ENCODE assay signal across 8 cellular contexts in genomic region chr11:64851831-64852337, GRCh38. TPM values are rescaled to one million over a fixed set of nuclear protein-coding genes. Genes with fewer than 3 reads are reported as not detected.
A peak's percentile ranks its signal among the peaks of the same experiment; 100 is the strongest.
DNase-seq lines count a peak whose midpoint lies in the region; ATAC-seq and TF ChIP-seq lines count a peak whose summit lies in the region.

No MANE protein-coding gene starts in this region.

- peaks cover 90% of the 10 kb centered on the region for H3K4me1 Mint-ChIP-seq in activated CD4-positive, alpha-beta memory T cell treated with anti-CD3 and anti-CD28 coated beads, Interleukin-2, amount 10 ng/mL, durations not matched to agents 7 days and 5 days
- H3K4me1 Mint-ChIP-seq in naive thymus-derived CD4-positive, alpha-beta T cell: peaks cover 55 to 96% (median 85%) of the 10 kb centered on the region in 7 donors

- peak overlapping the region; percentile 19 for H3K4me3 Mint-ChIP-seq in activated CD4-positive, alpha-beta memory T cell treated with anti-CD3 and anti-CD28 coated beads, Interleukin-2, amount 10 ng/mL, durations not matched to agents 7 days and 5 days
- H3K4me3 Mint-ChIP-seq in naive thymus-derived CD4-positive, alpha-beta T cell: peak overlapping the region; percentile 49 to 84 (median 66)

- intact Hi-C loops in naive thymus-derived CD4-positive, alpha-beta T cell (cut with micrococcal nuclease): loop anchor here in 1 of 2 donors (1.0 kb wide), 2 partner anchors 7 to 17 kb away; no protein-coding TSS in a partner anchor
- intact Hi-C loops in adrenal gland (cut with DNase I): no loop called here

- H3K27me3 ChIP-seq in GM06990 (replicated peaks; ENCODE audit: control insufficient read depth, insufficient read depth, low read length): no peaks in the 10 kb centered on the region
- H3K27me3 ChIP-seq in naive thymus-derived CD4-positive, alpha-beta T cell (ENCODE audit: control insufficient read depth in 2 of 2, insufficient read depth in 2 of 2, low read length in 2 of 2): no peaks in the 10 kb centered on the region
- H3K27me3 ChIP-seq in adrenal gland: no peaks in the 10 kb centered on the region

- TF ChIP-seq CTCF in GM06990 (IDR thresholded peaks at IDR 0.05; ENCODE audit: insufficient read depth, low read length, poor library complexity, severe bottlenecking): no peak
- no peak for TF ChIP-seq CTCF in adrenal gland (IDR thresholded peaks at IDR 0.05)

- CTCF ChIA-PET in activated CD4-positive, alpha-beta memory T cell treated with anti-CD3 and anti-CD28 coated beads, Interleukin-2, amount 10 ng/mL, durations not matched to agents 7 days and 5 days (lab: Charles Lee): interaction anchor here (30.8 kb wide), 1 partner anchor 35 kb away, joined by 957 read pairs; the partner anchor contains the start of gene EHD1
- CTCF ChIA-PET in naive thymus-derived CD4-positive, alpha-beta T cell (lab: Charles Lee): interaction anchor here (11.9 to 29.8 kb wide), 2 partner anchors 12 to 34 kb away, joined by 280 to 945 read pairs; partner anchors contain the start of gene EHD1

- WGBS in adrenal gland, 4 donors: 83 to 89% (median 87%) methylated on average over 7 to 8 of the region's 8 CpGs

- DNase-seq in GM06990 (ENCODE audit: extremely low read depth, insufficient read length) (peak; percentile 70), GF-D8 (lab: John Stamatoyannopoulos, UW) (no peak), DMS53 (lab: John Stamatoyannopoulos, UW) (no peak), adrenal gland (no peak)
- DNase-seq in activated CD4-positive, alpha-beta memory T cell treated with anti-CD3 and anti-CD28 coated beads, Interleukin-2, amount 10 ng/mL, durations not matched to agents 7 days and 5 days: no peak
- DNase-seq in naive thymus-derived CD4-positive, alpha-beta T cell: no peak

- ATAC-seq in GM21526 (IDR thresholded peaks at IDR 0.05; ENCODE audit: low FRiP score, unreplicated experiment) (peak; percentile 8), HG03442 (IDR thresholded peaks at IDR 0.05; ENCODE audit: unreplicated experiment) (no peak)
- no peak for ATAC-seq in naive thymus-derived CD4-positive, alpha-beta T cell

- no peaks in the 10 kb centered on the region for H3K27me3 Mint-ChIP-seq in activated CD4-positive, alpha-beta memory T cell treated with anti-CD3 and anti-CD28 coated beads, Interleukin-2, amount 10 ng/mL, durations not matched to agents 7 days and 5 days
- no peaks in the 10 kb centered on the region for H3K27me3 Mint-ChIP-seq in naive thymus-derived CD4-positive, alpha-beta T cell

- H3K9me3 Mint-ChIP-seq in activated CD4-positive, alpha-beta memory T cell treated with anti-CD3 and anti-CD28 coated beads, Interleukin-2, amount 10 ng/mL, durations not matched to agents 7 days and 5 days: no peaks in the 10 kb centered on the region
- H3K9me3 Mint-ChIP-seq in naive thymus-derived CD4-positive, alpha-beta T cell: no peaks in the 10 kb centered on the region

- peaks cover 86 to 94% of the 10 kb centered on the region in 2 donors for H3K4me1 ChIP-seq in naive thymus-derived CD4-positive, alpha-beta T cell (ENCODE audit: control insufficient read depth in 2 of 2, insufficient read depth in 2 of 2, low read length in 2 of 2)
- H3K4me1 ChIP-seq in adrenal gland (replicated peaks in 1 of 2): peaks cover 31 to 34% of the 10 kb centered on the region in 2 donors

- H3K36me3 ChIP-seq in GM06990 (ENCODE audit: control insufficient read depth, insufficient read depth, low read length) (peaks cover 37% of the 10 kb centered on the region), adrenal gland (replicated peaks in 1 of 2) (peaks cover 0 to 17% of the 10 kb centered on the region in 2 donors)
- peaks cover 9 to 44% (median 13%) of the 10 kb centered on the region in 3 experiments for H3K36me3 ChIP-seq in naive thymus-derived CD4-positive, alpha-beta T cell (ENCODE audit: control insufficient read depth in 2 of 3, insufficient read depth in 3 of 3, low read length in 3 of 3)

- peaks cover 54% of the 10 kb centered on the region for H3K36me3 Mint-ChIP-seq in activated CD4-positive, alpha-beta memory T cell treated with anti-CD3 and anti-CD28 coated beads, Interleukin-2, amount 10 ng/mL, durations not matched to agents 7 days and 5 days (ENCODE audit: low read depth)
- H3K36me3 Mint-ChIP-seq in naive thymus-derived CD4-positive, alpha-beta T cell: peaks cover 0 to 26% (median 10%) of the 10 kb centered on the region in 5 donors

- H3K27ac ChIP-seq in naive thymus-derived CD4-positive, alpha-beta T cell (ENCODE audit: low read depth, low read length): peak overlapping the region; percentile 75
- no peak overlapping the region for H3K27ac ChIP-seq in adrenal gland

- peak overlapping the region; percentile 86 for H3K27ac Mint-ChIP-seq in activated CD4-positive, alpha-beta memory T cell treated with anti-CD3 and anti-CD28 coated beads, Interleukin-2, amount 10 ng/mL, durations not matched to agents 7 days and 5 days
- peak overlapping the region; percentile 84 to 95 (median 90) for H3K27ac Mint-ChIP-seq in naive thymus-derived CD4-positive, alpha-beta T cell

- TF ChIP-seq POLR2A in adrenal gland (IDR thresholded peaks at IDR 0.05): no peak

- H3K4me3 ChIP-seq in GM06990 (replicated peaks; ENCODE audit: low read depth, low read length): no peak overlapping the region
- peak overlapping the region; percentile 13 for H3K4me3 ChIP-seq in naive thymus-derived CD4-positive, alpha-beta T cell (ENCODE audit: low read length)
- no peak overlapping the region for H3K4me3 ChIP-seq in adrenal gland

- no peaks in the 10 kb centered on the region for H3K9me3 ChIP-seq in naive thymus-derived CD4-positive, alpha-beta T cell (ENCODE audit: control insufficient read depth in 2 of 3, low read length in 3 of 3)
- no peaks in the 10 kb centered on the region for H3K9me3 ChIP-seq in adrenal gland (replicated peaks in 1 of 3)

- POLR2A ChIA-PET in activated CD4-positive, alpha-beta memory T cell treated with anti-CD3 and anti-CD28 coated beads, Interleukin-2, amount 10 ng/mL, durations not matched to agents 7 days and 5 days (lab: Charles Lee): interaction anchor here (1.2 to 28.1 kb wide), 4 partner anchors 12 to 189 kb away, joined by 3 to 1068 read pairs (median 165); partner anchors contain the start of genes EHD1, RASGRP2 and SAC3D1
- POLR2A ChIA-PET in naive thymus-derived CD4-positive, alpha-beta T cell (lab: Charles Lee): interaction anchor here (0.9 to 29.3 kb wide), 5 partner anchors 8 to 76 kb away, joined by 4 to 1324 read pairs (median 23); partner anchors contain the start of genes CDC42BPG, EHD1 and SF1

RNA-seq across cellular contexts. Expression of gene CDC42BPG, which starts 7.4 kb away (rescaled TPM):
- under 1 TPM; 0.65 to 0.70 TPM for total RNA-seq in activated CD4-positive, alpha-beta memory T cell treated with anti-CD3 and anti-CD28 coated beads, Interleukin-2, amount 10 ng/mL, durations not matched to agents 7 days and 5 days
- total RNA-seq in naive thymus-derived CD4-positive, alpha-beta T cell: 1 to 10 TPM in 4 of 5 experiments, under 1 TPM in 1; 0.22 to 9.2 (median 8.1) TPM
- under 1 TPM; 0.27 to 0.47 TPM for polyA plus RNA-seq in naive thymus-derived CD4-positive, alpha-beta T cell
- 10 to 100 TPM in 2 of 8 donors, 1 to 10 TPM in 6; 4.9 to 12.9 (median 9.1) TPM for total RNA-seq in adrenal gland
- polyA plus RNA-seq in adrenal gland: 1 to 10 TPM; 3.3 to 7.4 (median 4.9) TPM

RNA-seq across cellular contexts. Expression of gene EHD1, which starts 26.5 kb away (rescaled TPM):
- total RNA-seq in activated CD4-positive, alpha-beta memory T cell treated with anti-CD3 and anti-CD28 coated beads, Interleukin-2, amount 10 ng/mL, durations not matched to agents 7 days and 5 days: 100 to 1,000 TPM; 138 to 146 TPM
- 100 to 1,000 TPM; 124 to 263 (median 208) TPM for total RNA-seq in naive thymus-derived CD4-positive, alpha-beta T cell
- 100 to 1,000 TPM; 102 to 141 TPM for polyA plus RNA-seq in naive thymus-derived CD4-positive, alpha-beta T cell
- total RNA-seq in adrenal gland: 100 to 1,000 TPM in 1 of 8 donors, 10 to 100 TPM in 7; 38.5 to 107 (median 57.1) TPM
- polyA plus RNA-seq in adrenal gland: 10 to 100 TPM; 14.3 to 50.4 (median 20.0) TPM

RNA-seq across cellular contexts. Expression of gene MEN1, which starts 41.5 kb away (rescaled TPM):
- total RNA-seq in activated CD4-positive, alpha-beta memory T cell treated with anti-CD3 and anti-CD28 coated beads, Interleukin-2, amount 10 ng/mL, durations not matched to agents 7 days and 5 days: 10 to 100 TPM; 32.5 to 33.4 TPM
- total RNA-seq in naive thymus-derived CD4-positive, alpha-beta T cell: 10 to 100 TPM; 25.7 to 46.4 (median 38.0) TPM
- polyA plus RNA-seq in naive thymus-derived CD4-positive, alpha-beta T cell: 10 to 100 TPM; 33.8 to 54.9 TPM
- total RNA-seq in adrenal gland: 10 to 100 TPM; 19.7 to 50.6 (median 30.3) TPM
- polyA plus RNA-seq in adrenal gland: 10 to 100 TPM; 21.4 to 32.8 (median 29.1) TPM

RNA-seq across cellular contexts. Expression of gene MAP4K2, which starts 48.9 kb away (rescaled TPM):
- 10 to 100 TPM; 95.6 to 98.0 TPM for total RNA-seq in activated CD4-positive, alpha-beta memory T cell treated with anti-CD3 and anti-CD28 coated beads, Interleukin-2, amount 10 ng/mL, durations not matched to agents 7 days and 5 days
- total RNA-seq in naive thymus-derived CD4-positive, alpha-beta T cell: 100 to 1,000 TPM in 2 of 5 experiments, 10 to 100 TPM in 3; 75.2 to 130 (median 84.3) TPM
- polyA plus RNA-seq in naive thymus-derived CD4-positive, alpha-beta T cell: 10 to 100 TPM; 40.7 to 63.0 TPM
- total RNA-seq in adrenal gland: 10 to 100 TPM; 12.9 to 34.8 (median 19.0) TPM
- 10 to 100 TPM in 2 of 3 donors, 1 to 10 TPM in 1; 6.4 to 57.7 (median 27.7) TPM for polyA plus RNA-seq in adrenal gland
